10 cellular contexts compared by ENCODE assay signal in genomic region chr4:1209821-1210220, GRCh38. TPM values are rescaled to one million over a fixed set of nuclear protein-coding genes. Genes with fewer than 3 reads are reported as not detected.
DNase-seq lines count a peak whose midpoint lies in the region; ATAC-seq, FAIRE-seq and TF ChIP-seq lines count a peak whose summit lies in the region.
"Had no signal": no experiment of that assay in that cellular context is flagged by ENCODE, and none has a peak within 500 bp of the region (broad histone marks: within the 10 kb centered on the region; RNA-seq: fewer than 3 reads in every experiment).

No MANE protein-coding gene starts in this region.

- H3K4me1 ChIP-seq in adipocyte (ENCODE audit: control insufficient read depth, insufficient read depth, low read length) (peaks cover 45% of the 10 kb centered on the region), upper lobe of right lung (peaks cover 42% of the 10 kb centered on the region)

- H3K4me3 ChIP-seq in adipocyte (ENCODE audit: low read length): peak overlapping the region; percentile 35
- no peak overlapping the region for H3K4me3 ChIP-seq in upper lobe of right lung

- peak overlapping the region; percentile 72 for H3K27ac ChIP-seq in upper lobe of right lung

- H3K36me3 ChIP-seq in adipocyte (ENCODE audit: control insufficient read depth, insufficient read depth, low read length, severe bottlenecking): peaks cover 28% of the 10 kb centered on the region
- H3K36me3 ChIP-seq in upper lobe of right lung: peaks cover 44% of the 10 kb centered on the region

- H3K9me3 ChIP-seq in adipocyte (ENCODE audit: control insufficient read depth, low read length): no peaks in the 10 kb centered on the region
- no peaks in the 10 kb centered on the region for H3K9me3 ChIP-seq in upper lobe of right lung

- H3K27me3 ChIP-seq in adipocyte (replicated peaks; ENCODE audit: control insufficient read depth, insufficient read depth, low read length): no peaks in the 10 kb centered on the region
- no peaks in the 10 kb centered on the region for H3K27me3 ChIP-seq in upper lobe of right lung

- ATAC-seq in upper lobe of right lung: peak; percentile 67
- ATAC-seq in GM18873 (IDR thresholded peaks at IDR 0.05; ENCODE audit: low FRiP score, unreplicated experiment): no peak
- ATAC-seq: left lobe of liver had no signal

- DNase-seq in adipocyte (ENCODE audit: low read depth): peak; percentile 75
- peak; percentile 81 to 82 for DNase-seq in frontal cortex (ENCODE audit: low spot score in 2 of 2)
- DNase-seq in myocyte (ENCODE audit: low read depth): peak; percentile 83
- peak; percentile 74 for DNase-seq in upper lobe of right lung
- DNase-seq in NOMO-1 (lab: John Stamatoyannopoulos, UW; ENCODE audit: unreplicated experiment in 2 of 2): no peak
- no peak for DNase-seq in SKM-1 treated with dmso at 0.1 percent for 144 hours (lab: John Stamatoyannopoulos, UW; ENCODE audit: unreplicated experiment)

- no peak for TF ChIP-seq CTCF in upper lobe of right lung (IDR thresholded peaks at IDR 0.05)

- FAIRE-seq in frontal cortex (lab: Jason Lieb, UNC): no peak
- FAIRE-seq: bronchial epithelial cell, HTR-8/SVneo had no signal

- intact Hi-C loops in upper lobe of right lung (cut with DNase I): no loop called here

- H3K9ac ChIP-seq in adipocyte (ENCODE audit: low read length): peak overlapping the region; percentile 77

RNA-seq across cellular contexts. Expression of gene SPON2, which starts 37.4 kb away (rescaled TPM):
- total RNA-seq in frontal cortex (6.1 TPM), myocyte (0.47 and 3.7 TPM in 2 replicates), upper lobe of right lung (43.9 TPM)
- 4.1 TPM for polyA plus RNA-seq in myocyte (2012)

RNA-seq across cellular contexts. Expression of gene CTBP1, which starts 39.1 kb away (rescaled TPM):
- total RNA-seq in frontal cortex (224 TPM), myocyte (179 and 259 TPM in 2 replicates), upper lobe of right lung (169 TPM)
- 182 TPM for polyA plus RNA-seq in myocyte (2012)

Comparison
In these comparisons a context has a peak if more than half of its experiments do, and no peak if none do; other contexts are left out.
1. DNase-seq: peak in adipocyte (single experiment), frontal cortex (2 of 2), myocyte (single experiment) and upper lobe of right lung (single experiment); none in NOMO-1 (0 of 2) and SKM-1 treated with dmso at 0.1 percent for 144 hours (single experiment).